ENCODE assay signal across 33 cellular contexts in genomic region chr2:16042201-16042700, GRCh38.
"Had no signal": no experiment of that assay in that cellular context is flagged by ENCODE, and none has a peak within 500 bp of the region (broad histone marks: within the 10 kb centered on the region; RNA-seq: fewer than 3 reads in every experiment).

No MANE protein-coding gene starts in this region.

- H3K27me3 ChIP-seq: adrenal gland, ascending aorta, cardiac muscle cell had no signal

- H3K4me3 ChIP-seq: adrenal gland, ascending aorta, cardiac muscle cell had no signal

- ATAC-seq: activated CD8-positive, alpha-beta T cell treated with anti-CD3 and anti-CD28 coated beads for 36 hours; activated naive CD4-positive, alpha-beta T cell treated with anti-CD3 and anti-CD28 coated beads, Interleukin-2, amount 50 U/mL, for 72 hours; activated T-cell treated with anti-CD3 and anti-CD28 coated beads, Interleukin-2, amount 50 U/mL, for 4 hours; activated T-cell treated with anti-CD3 and anti-CD28 coated beads, Interleukin-2, amount 50 U/mL, for 72 hours; activated T-helper 17 cell treated with anti-CD3 and anti-CD28 coated beads, Interleukin-2, amount 50 U/mL, for 72 hours had no signal

- H3K36me3 ChIP-seq: adrenal gland, ascending aorta, cardiac muscle cell had no signal

- FAIRE-seq: bronchial epithelial cell, TTC549 had no signal

- H3K4me1 ChIP-seq: adrenal gland, ascending aorta had no signal

- DNase-seq: activated B cell treated with CpG ODN at 0.5 μM for 24 hours; activated CD4-positive, alpha-beta memory T cell treated with anti-CD3 and anti-CD28 coated beads for 36 hours; activated CD4-positive, alpha-beta T cell treated with anti-CD3 and anti-CD28 coated beads for 4 hours; activated CD4-positive, alpha-beta T cell treated with anti-CD3 and anti-CD28 coated beads, Interleukin-2, amount 10 ng/mL, durations not matched to agents 24 days and 14 days; activated CD4-positive, alpha-beta T cell treated with anti-CD3 and anti-CD28 coated beads, Interleukin-2, amount 50 U/mL, for 1 hour; activated CD4-positive, alpha-beta T cell treated with anti-CD3 and anti-CD28 coated beads, Interleukin-2, amount 50 U/mL, for 4 hours; activated CD4-positive, CD25-positive, alpha-beta regulatory T cell treated with anti-CD3 and anti-CD28 coated beads, Interleukin-2, amount 50 U/mL, for 72 hours; activated CD8-positive, alpha-beta memory T cell treated with anti-CD3 and anti-CD28 coated beads, Interleukin-2, amount 50 U/mL, for 4 hours; activated CD8-positive, alpha-beta T cell treated with anti-CD3 and anti-CD28 coated beads for 36 hours; activated effector memory CD4-positive, alpha-beta T cell treated with anti-CD3 and anti-CD28 coated beads, Interleukin-2, amount 50 U/mL, for 16 hours; activated gamma-delta T cell treated with Interleukin-2 at 50 U/mL for 16 hours; activated naive CD4-positive, alpha-beta T cell; activated naive CD4-positive, alpha-beta T cell treated with anti-CD3 and anti-CD28 coated beads for 36 hours; activated naive CD4-positive, alpha-beta T cell treated with anti-CD3 and anti-CD28 coated beads, Interleukin-2, amount 50 U/mL, for 16 hours; activated naive CD8-positive, alpha-beta T cell treated with anti-CD3 and anti-CD28 coated beads for 36 hours; activated T-cell treated with anti-CD3 and anti-CD28 coated beads for 4 hours; activated T-cell treated with anti-CD3 and anti-CD28 coated beads, Interleukin-2, amount 50 U/mL, for 1 hour; activated T-cell treated with anti-CD3 and anti-CD28 coated beads, Interleukin-2, amount 50 U/mL, for 4 hours; activated T-cell treated with anti-CD3 and anti-CD28 coated beads, Interleukin-2, amount 50 U/mL, for 72 hours; adrenal gland; amniotic stem cell; caudate nucleus; cerebellar nuclear complex; T-helper 1 cell; T-helper 2 cell; T-helper 9 cell had no signal

- H3K9me3 ChIP-seq: adrenal gland, ascending aorta had no signal

- H3K27ac ChIP-seq: adrenal gland, ascending aorta, cardiac muscle cell, VCaP had no signal
